Comparison of ENCODE assay signal across 8 cellular contexts in genomic region chr1:94720091-94720793, GRCh38.
A peak's percentile ranks its signal among the peaks of the same experiment; 100 is the strongest.
DNase-seq lines count a peak whose midpoint lies in the region; ATAC-seq and TF ChIP-seq lines count a peak whose summit lies in the region.

No MANE protein-coding gene starts in this region.

- H3K27ac Mint-ChIP-seq in H9: peak overlapping the region in 1 of 3 experiments; percentile 56; a peak in 1 of 7 replicates

- no peak for TF ChIP-seq CTCF in HL-60 (IDR thresholded peaks at IDR 0.05; ENCODE audit: insufficient read depth, low read length)
- TF ChIP-seq CTCF in left lung (IDR thresholded peaks at IDR 0.05): no peak
- no peak for TF ChIP-seq CTCF in H9 (conservative IDR thresholded peaks at IDR 0.05)

- H3K56ac ChIP-seq in H9 (ENCODE audit: insufficient read length, low read depth, low read length): no peak overlapping the region

- no peaks in the 10 kb centered on the region for H3K27me3 ChIP-seq in HL-60 (ENCODE audit: insufficient read depth, poor library complexity, severe bottlenecking)
- no peaks in the 10 kb centered on the region for H3K27me3 ChIP-seq in left lung
- no peaks in the 10 kb centered on the region for H3K27me3 ChIP-seq in H9 (ENCODE audit: insufficient read depth, low read length)

- intact Hi-C loops in left lung (cut with DNase I): no loop called here

- H3K27ac ChIP-seq in HL-60 (replicated peaks) (peak overlapping the region; percentile 86), left lung (peak overlapping the region in 1 of 2 donors; percentile 86), H9 (ENCODE audit: insufficient read length, low read depth, low read length) (no peak overlapping the region)

- H3K4me3 Mint-ChIP-seq in H9: no peak overlapping the region

- H3K79me2 ChIP-seq in H9 (ENCODE audit: insufficient read depth, low read length): no peaks in the 10 kb centered on the region; the same call in 1 of the 2 replicates

- no CpG with 5 or more reads among the region's 4 CpGs for WGBS in H9 (ENCODE audit: extremely low coverage, insufficient read length, low lambda C conversion rate)

- no peaks in the 10 kb centered on the region for H3K9me3 ChIP-seq in left lung
- no peaks in the 10 kb centered on the region for H3K9me3 ChIP-seq in H9 (ENCODE audit: control insufficient read depth, low read depth, low read length)

- no peak overlapping the region; the same call in 1 of the 2 replicates for H3K14ac ChIP-seq in H9 (ENCODE audit: insufficient read depth, low read length)

- H3K79me1 ChIP-seq in H9 (ENCODE audit: insufficient read depth, low read depth, low read length, poor library complexity, severe bottlenecking): no peaks in the 10 kb centered on the region

- no peak overlapping the region for H4K5ac ChIP-seq in H9 (ENCODE audit: insufficient read length, low read depth, low read length)

- H3K4me2 ChIP-seq in H9 (ENCODE audit: insufficient read depth, insufficient read length, low read length): no peak overlapping the region

- H3K9me3 Mint-ChIP-seq in H9: no peaks in the 10 kb centered on the region

- no peak overlapping the region for H3K23ac ChIP-seq in H9 (ENCODE audit: insufficient read length, low read depth, low read length)

- H3K27me3 Mint-ChIP-seq in H9 (ENCODE audit: low read depth): no peaks in the 10 kb centered on the region

- H3K23me2 ChIP-seq in H9 (ENCODE audit: insufficient read length, low read depth, low read length, poor library complexity, severe bottlenecking): no peaks in the 10 kb centered on the region

- no peak overlapping the region for H4K8ac ChIP-seq in H9 (replicated peaks; ENCODE audit: insufficient read length, low read depth, low read length)

- no peaks in the 10 kb centered on the region for H3K36me3 ChIP-seq in left lung

- no peak overlapping the region for H4K91ac ChIP-seq in H9 (ENCODE audit: insufficient read length, low read depth, low read length)

- H3K4me3 ChIP-seq in HL-60 (replicated peaks; ENCODE audit: insufficient read depth, low read length) (no peak overlapping the region), left lung (no peak overlapping the region)

- H3T11ph ChIP-seq in H9 (ENCODE audit: low read length): no peak overlapping the region

- peaks cover 0 to 54% of the 10 kb centered on the region in 2 donors for H3K4me1 ChIP-seq in left lung
- no peaks in the 10 kb centered on the region for H3K4me1 ChIP-seq in H9 (ENCODE audit: insufficient read depth, low read length)

- H3K9ac ChIP-seq in H9 (ENCODE audit: extremely low read depth, insufficient read length, low read length): no peak overlapping the region

- no peak overlapping the region for H2BK15ac ChIP-seq in H9 (ENCODE audit: low read depth, low read length)

- H2BK120ac ChIP-seq in H9 (ENCODE audit: low read depth, low read length, poor library complexity, severe bottlenecking): no peak overlapping the region

- no peak overlapping the region for H2BK5ac ChIP-seq in H9 (ENCODE audit: insufficient read length, low read length)

- H4K20me1 ChIP-seq in H9 (ENCODE audit: control insufficient read depth, insufficient read depth, insufficient read length): no peaks in the 10 kb centered on the region

- DNase-seq in HL-60 (ENCODE audit: low read depth in 1 of 2, low spot score in 1 of 2): peak; percentile 66 to 93
- peak; percentile 68 to 81 for DNase-seq in left lung
- no peak for DNase-seq in H9
- no peak for DNase-seq in NCI-H1105 (lab: John Stamatoyannopoulos, UW)
- DNase-seq in iPS-NIHi7 (ENCODE audit: extremely low spot score): no peak
- DNase-seq in stimulated activated CD4-positive, alpha-beta T cell treated with anti-CD3 and anti-CD28 coated beads, Interleukin-2, amount 100 ng/mL, for 24 hours: no peak

- H2BK12ac ChIP-seq in H9 (ENCODE audit: insufficient read length, low read depth, low read length): no peak overlapping the region

- H3K4me1 Mint-ChIP-seq in H9: peaks cover 4 to 7% of the 10 kb centered on the region in 2 experiments

- no peaks in the 10 kb centered on the region for H3K36me3 Mint-ChIP-seq in H9 (ENCODE audit: insufficient read depth in 1 of 3, low read depth in 3 of 3)

- no peak overlapping the region for H3K18ac ChIP-seq in H9 (ENCODE audit: insufficient read length, low read depth, low read length)

- H2BK20ac ChIP-seq in H9 (ENCODE audit: low read depth, low read length, poor library complexity, severe bottlenecking): no peak overlapping the region

- no peak overlapping the region for H3K4ac ChIP-seq in H9 (ENCODE audit: low read depth, low read length)

- ATAC-seq in GM18511 (IDR thresholded peaks at IDR 0.05; ENCODE audit: unreplicated experiment): peak; percentile 99
- peak; percentile 99 for ATAC-seq in GM21576 (IDR thresholded peaks at IDR 0.05; ENCODE audit: unreplicated experiment)
- peak; percentile 83 for ATAC-seq in left lung

- no peak overlapping the region for H2AK5ac ChIP-seq in H9 (ENCODE audit: insufficient read length, low read length)

- H2AFZ ChIP-seq in H9 (ENCODE audit: low read length): no peak overlapping the region

Comparison
In these comparisons a context has a peak if more than half of its experiments do, and no peak if none do; other contexts are left out.
1. DNase-seq: peak in HL-60 (2 of 2) and left lung (2 of 2); none in H9 (single experiment), NCI-H1105 (single experiment), iPS-NIHi7 (single experiment) and stimulated activated CD4-positive, alpha-beta T cell treated with anti-CD3 and anti-CD28 coated beads, Interleukin-2, amount 100 ng/mL, for 24 hours (0 of 2).
2. Peak in every context shown above with its lines, with median percentiles within 50 percentile points of each other: ATAC-seq.